In genomic region chr11:116283300-116283699, GRCh38 we compare ENCODE assay signal across 26 cellular contexts.
DNase-seq lines count a peak whose midpoint lies in the region; ATAC-seq and TF ChIP-seq lines count a peak whose summit lies in the region.
"Had no signal": no experiment of that assay in that cellular context is flagged by ENCODE, and none has a peak within 500 bp of the region (broad histone marks: within the 10 kb centered on the region; RNA-seq: fewer than 3 reads in every experiment).

No MANE protein-coding gene starts in this region.

- H3K27ac ChIP-seq in heart left ventricle (no peak overlapping the region), left lung (no peak overlapping the region), upper lobe of right lung (no peak overlapping the region)
- H3K27ac ChIP-seq: 22Rv1, A549, BLaER1 had no signal

- DNase-seq in left ventricle myocardium superior (no peak), heart left ventricle (no peak), adipocyte (ENCODE audit: low read depth) (no peak), left lung (no peak), upper lobe of right lung (no peak), immature natural killer cell (no peak)
- no peak for DNase-seq in activated T-cell treated with anti-CD3 and anti-CD28 coated beads, Interleukin-2, amount 50 U/mL, for 48 hours
- DNase-seq: BE2C; C1 segment of cervical spinal cord; CD4-positive, alpha-beta memory T cell; CD4-positive, CD25-positive, alpha-beta regulatory T cell; CD8-positive, alpha-beta memory T cell; COR-L47; DMS 273 treated with DMSO at 0.1 percent for 48 hours; DMS153; DMS53; DMS79; DND-41; EL; GDM1 had no signal

- 84 to 87% (median 85%) methylated on average over 3 of the region's 3 CpGs for WGBS in heart left ventricle, 4 donors

- no peaks in the 10 kb centered on the region for H3K4me1 ChIP-seq in heart left ventricle
- H3K4me1 ChIP-seq in adipocyte (ENCODE audit: control insufficient read depth, insufficient read depth, low read length), result peaks cover 21% of the 10 kb centered on the region
- no peaks in the 10 kb centered on the region for H3K4me1 ChIP-seq in left lung
- no peaks in the 10 kb centered on the region for H3K4me1 ChIP-seq in upper lobe of right lung
- H3K4me1 ChIP-seq: A549, BE2C, BLaER1 had no signal

- H3K27me3 ChIP-seq in heart left ventricle (no peaks in the 10 kb centered on the region), adipocyte (replicated peaks; ENCODE audit: control insufficient read depth, insufficient read depth, low read length) (peaks cover 27% of the 10 kb centered on the region), left lung (no peaks in the 10 kb centered on the region), upper lobe of right lung (no peaks in the 10 kb centered on the region)
- H3K27me3 ChIP-seq: BE2C, BLaER1 had no signal

- peak; percentile 27 for ATAC-seq in left ventricle myocardium superior
- ATAC-seq in heart left ventricle, result no peak
- ATAC-seq in left lung, result peak; percentile 30
- peak; percentile 81 for ATAC-seq in upper lobe of right lung
- ATAC-seq in HG02970 (IDR thresholded peaks at IDR 0.05; ENCODE audit: low FRiP score, unreplicated experiment), result no peak
- ATAC-seq: A549, GM12878 had no signal

- H3K4me3 Mint-ChIP-seq in immature natural killer cell, result no peak overlapping the region
- H3K4me3 Mint-ChIP-seq: CD14-positive monocyte; CD4-positive, alpha-beta memory T cell; CD4-positive, CD25-positive, alpha-beta regulatory T cell; CD8-positive, alpha-beta memory T cell had no signal

- peaks cover 0 to 9% (median 2%) of the 10 kb centered on the region in 3 donors for H3K27me3 Mint-ChIP-seq in immature natural killer cell (ENCODE audit: low read depth in 3 of 3)
- H3K27me3 Mint-ChIP-seq: CD4-positive, CD25-positive, alpha-beta regulatory T cell had no signal

- H3K9me3 ChIP-seq in heart left ventricle (no peaks in the 10 kb centered on the region), adipocyte (ENCODE audit: control insufficient read depth, low read length) (no peaks in the 10 kb centered on the region), left lung (no peaks in the 10 kb centered on the region), upper lobe of right lung (no peaks in the 10 kb centered on the region)
- H3K9me3 ChIP-seq: A549, BE2C, BLaER1 had no signal

- no peak for TF ChIP-seq POLR2A in heart left ventricle (IDR thresholded peaks at IDR 0.05)

- intact Hi-C loops in left ventricle myocardium superior (cut with micrococcal nuclease), result no loop called here
- intact Hi-C loops in heart left ventricle (cut with DNase I), result no loop called here
- intact Hi-C loops in left lung (cut with DNase I), result no loop called here
- intact Hi-C loops in upper lobe of right lung (cut with DNase I), result no loop called here

- no peak overlapping the region for H3K4me3 ChIP-seq in heart left ventricle
- peak overlapping the region; percentile 36 for H3K4me3 ChIP-seq in adipocyte (ENCODE audit: low read length)
- H3K4me3 ChIP-seq in left lung, result no peak overlapping the region
- H3K4me3 ChIP-seq in upper lobe of right lung, result no peak overlapping the region
- H3K4me3 ChIP-seq: A549, BLaER1, GM12878 had no signal

- no peak overlapping the region for H3K9ac ChIP-seq in adipocyte (ENCODE audit: low read length)
- H3K9ac ChIP-seq: BLaER1 had no signal

- no peaks in the 10 kb centered on the region for H3K36me3 ChIP-seq in heart left ventricle
- H3K36me3 ChIP-seq in adipocyte (ENCODE audit: control insufficient read depth, insufficient read depth, low read length, severe bottlenecking), result no peaks in the 10 kb centered on the region
- no peaks in the 10 kb centered on the region for H3K36me3 ChIP-seq in left lung
- H3K36me3 ChIP-seq in upper lobe of right lung, result no peaks in the 10 kb centered on the region
- H3K36me3 ChIP-seq: BE2C, BLaER1 had no signal

- H3K4me1 Mint-ChIP-seq in immature natural killer cell, result no peaks in the 10 kb centered on the region
- H3K4me1 Mint-ChIP-seq: CD14-positive monocyte; CD4-positive, alpha-beta memory T cell; CD4-positive, CD25-positive, alpha-beta regulatory T cell; CD8-positive, alpha-beta memory T cell had no signal

- H3K27ac Mint-ChIP-seq in immature natural killer cell, result no peak overlapping the region
- H3K27ac Mint-ChIP-seq: CD14-positive monocyte; CD4-positive, alpha-beta memory T cell; CD4-positive, CD25-positive, alpha-beta regulatory T cell; CD8-positive, alpha-beta memory T cell had no signal

- no peak for TF ChIP-seq CTCF in heart left ventricle (IDR thresholded peaks at IDR 0.05)
- no peak for TF ChIP-seq CTCF in left lung (IDR thresholded peaks at IDR 0.05)
- TF ChIP-seq CTCF in upper lobe of right lung (IDR thresholded peaks at IDR 0.05), result no peak

- no peaks in the 10 kb centered on the region for H3K36me3 Mint-ChIP-seq in immature natural killer cell
- H3K36me3 Mint-ChIP-seq: CD14-positive monocyte; CD4-positive, alpha-beta memory T cell; CD4-positive, CD25-positive, alpha-beta regulatory T cell; CD8-positive, alpha-beta memory T cell had no signal

- H3K9me3 Mint-ChIP-seq in immature natural killer cell, result peaks cover 0 to 2% (median 0%) of the 10 kb centered on the region in 6 donors
- H3K9me3 Mint-ChIP-seq: CD14-positive monocyte had no signal

Comparison
In these comparisons a context has a peak if more than half of its experiments do, and no peak if none do; other contexts are left out.
1. ATAC-seq: peak in left ventricle myocardium superior (single experiment), left lung (single experiment) and upper lobe of right lung (single experiment); none in heart left ventricle (0 of 4) and HG02970 (single experiment).